23 cellular contexts compared by ENCODE assay signal in the genomic region with DNA sequence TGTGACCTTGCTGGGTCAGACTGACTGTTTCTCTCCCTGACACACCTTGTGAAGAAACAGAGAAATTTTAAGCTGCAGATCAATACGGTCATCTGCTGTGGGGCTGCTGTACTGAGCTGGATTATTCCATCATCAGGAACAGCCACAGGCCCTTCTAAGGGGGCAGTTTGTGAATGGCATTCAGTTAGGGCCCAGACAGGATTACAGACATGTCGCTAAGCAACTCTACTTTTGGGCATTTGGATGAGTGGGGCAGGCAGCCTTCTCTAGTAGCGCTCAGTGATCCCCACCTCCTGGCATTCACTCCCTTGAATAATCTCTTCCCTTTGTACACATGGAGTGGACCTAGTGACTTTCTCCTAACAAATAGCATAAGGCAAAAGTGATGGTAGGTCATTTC.
"Had no signal": no experiment of that assay in that cellular context is flagged by ENCODE, and none has a peak within 500 bp of the region (broad histone marks: within the 10 kb centered on the region; RNA-seq: fewer than 3 reads in every experiment).

No MANE protein-coding gene starts in this region.

- H3K27me3 ChIP-seq: colonic mucosa, dorsolateral prefrontal cortex, esophagus squamous epithelium, foreskin keratinocyte, gastrocnemius medialis, gastroesophageal sphincter, heart left ventricle, heart right ventricle had no signal

- H3K9me3 ChIP-seq: colonic mucosa, esophagus squamous epithelium, gastrocnemius medialis, gastroesophageal sphincter, heart left ventricle, heart right ventricle had no signal

- H3K27ac ChIP-seq: colonic mucosa, coronary artery, dorsolateral prefrontal cortex, epithelial cell of prostate, esophagus squamous epithelium, foreskin keratinocyte, gastrocnemius medialis, gastroesophageal sphincter, heart left ventricle, heart right ventricle had no signal

- H3K4me3 ChIP-seq: colonic mucosa, coronary artery, dorsolateral prefrontal cortex, esophagus squamous epithelium, gastrocnemius medialis, gastroesophageal sphincter, heart left ventricle, heart right ventricle had no signal

- ATAC-seq: effector memory CD8-positive, alpha-beta T cell; esophagus mucosa; foreskin keratinocyte; gastrocnemius medialis; gastroesophageal sphincter; heart left ventricle; heart right ventricle had no signal

- H3K36me3 ChIP-seq: colonic mucosa, esophagus squamous epithelium, gastrocnemius medialis, gastroesophageal sphincter, heart left ventricle, heart right ventricle had no signal

- DNase-seq: colonic mucosa; cortex of kidney; dermis blood vessel endothelial cell; dorsolateral prefrontal cortex; effector CD4-positive, alpha-beta T cell; effector CD8-positive, alpha-beta T cell; effector memory CD4-positive, alpha-beta T cell; effector memory CD8-positive, alpha-beta T cell; endodermal cell; erythroblast; esophagus squamous epithelium; foreskin fibroblast; foreskin keratinocyte; foreskin melanocyte; gastrocnemius medialis; glutamatergic neuron; head of caudate nucleus; heart left ventricle; heart right ventricle had no signal

- H3K4me1 ChIP-seq: colonic mucosa, esophagus squamous epithelium, foreskin keratinocyte, gastrocnemius medialis, gastroesophageal sphincter, heart left ventricle, heart right ventricle had no signal
